ENCODE assay signal across 24 cellular contexts in genomic region chr6:11747021-11747420, GRCh38.
"Had no signal": no experiment of that assay in that cellular context is flagged by ENCODE, and none has a peak within 500 bp of the region (broad histone marks: within the 10 kb centered on the region; RNA-seq: fewer than 3 reads in every experiment).

No MANE protein-coding gene starts in this region.

- H3K4me1 Mint-ChIP-seq: activated CD4-positive, alpha-beta T cell treated with anti-CD3 and anti-CD28 coated beads, Interleukin-2, amount 10 ng/mL, durations not matched to agents 24 days and 14 days; activated CD8-positive, alpha-beta memory T cell treated with anti-CD3 and anti-CD28 coated beads, Interleukin-2, amount 10 ng/mL, durations not matched to agents 7 days and 5 days had no signal

- H3K36me3 ChIP-seq: Peyer's patch, SJSA1 had no signal

- ATAC-seq: activated CD8-positive, alpha-beta memory T cell treated with anti-CD3 and anti-CD28 coated beads, Interleukin-2, amount 10 ng/mL, durations not matched to agents 7 days and 5 days; activated T-cell treated with anti-CD3 and anti-CD28 coated beads, Interleukin-2, amount 50 U/mL, for 4 hours; K562; T-helper 17 cell had no signal

- H3K27ac Mint-ChIP-seq: activated CD4-positive, alpha-beta T cell treated with anti-CD3 and anti-CD28 coated beads, Interleukin-2, amount 10 ng/mL, durations not matched to agents 24 days and 14 days; activated CD8-positive, alpha-beta memory T cell treated with anti-CD3 and anti-CD28 coated beads, Interleukin-2, amount 10 ng/mL, durations not matched to agents 7 days and 5 days; activated naive CD4-positive, alpha-beta T cell treated with anti-CD3 and anti-CD28 coated beads for 36 hours; activated naive CD8-positive, alpha-beta T cell; T-helper 17 cell; WTC11 had no signal

- H3K4me3 Mint-ChIP-seq: activated CD4-positive, alpha-beta T cell treated with anti-CD3 and anti-CD28 coated beads, Interleukin-2, amount 10 ng/mL, durations not matched to agents 24 days and 14 days; activated CD8-positive, alpha-beta memory T cell treated with anti-CD3 and anti-CD28 coated beads, Interleukin-2, amount 10 ng/mL, durations not matched to agents 7 days and 5 days; activated naive CD4-positive, alpha-beta T cell treated with anti-CD3 and anti-CD28 coated beads for 36 hours; activated naive CD8-positive, alpha-beta T cell; activated T-cell treated with anti-CD3 and anti-CD28 coated beads, Interleukin-2, amount 50 U/mL, for 4 hours; T-helper 17 cell; WTC11 had no signal

- DNase-seq: activated CD4-positive, alpha-beta T cell treated with anti-CD3 and anti-CD28 coated beads, Interleukin-2, amount 10 ng/mL, durations not matched to agents 24 days and 14 days; activated CD4-positive, alpha-beta T cell treated with anti-CD3 and anti-CD28 coated beads, Interleukin-2, amount 50 U/mL, for 48 hours; activated CD4-positive, CD25-positive, alpha-beta regulatory T cell treated with anti-CD3 and anti-CD28 coated beads, Interleukin-2, amount 50 U/mL, for 72 hours; activated CD8-positive, alpha-beta memory T cell treated with anti-CD3 and anti-CD28 coated beads, Interleukin-2, amount 10 ng/mL, durations not matched to agents 7 days and 5 days; activated effector memory CD4-positive, alpha-beta T cell treated with anti-CD3 and anti-CD28 coated beads, Interleukin-2, amount 50 U/mL, for 16 hours; activated naive CD4-positive, alpha-beta T cell treated with anti-CD3 and anti-CD28 coated beads for 36 hours; activated T-cell treated with anti-CD3 and anti-CD28 coated beads, Interleukin-2, amount 50 U/mL, for 4 hours; amygdala; central memory CD4-positive, alpha-beta T cell; Karpas-422; NCI-H1048; NCI-H146; NCI-H187 treated with DMSO at 0.1 percent for 48 hours; NCI-H2081 treated with DMSO at 0.1 percent for 48 hours; NCI-H446; NCI-H524; Peyer's patch; SHP77; T-helper 17 cell; T-helper 9 cell had no signal

- H3K27ac ChIP-seq: Peyer's patch, SJSA1 had no signal

- H3K4me3 ChIP-seq: K562, Peyer's patch, SJSA1 had no signal

- H3K27me3 Mint-ChIP-seq: activated naive CD8-positive, alpha-beta T cell; T-helper 17 cell had no signal

- H3K36me3 Mint-ChIP-seq: activated CD8-positive, alpha-beta memory T cell treated with anti-CD3 and anti-CD28 coated beads, Interleukin-2, amount 10 ng/mL, durations not matched to agents 7 days and 5 days; WTC11 had no signal

- H3K27me3 ChIP-seq: Peyer's patch, SJSA1 had no signal
